In genomic region chr19:38023661-38024574, GRCh38 we compare ENCODE assay signal across 17 cellular contexts.
DNase-seq lines count a peak whose midpoint lies in the region; ATAC-seq, FAIRE-seq and TF ChIP-seq lines count a peak whose summit lies in the region.
"Had no signal": no experiment of that assay in that cellular context is flagged by ENCODE, and none has a peak within 500 bp of the region (broad histone marks: within the 10 kb centered on the region; RNA-seq: fewer than 3 reads in every experiment).

No MANE protein-coding gene starts in this region.

- POLR2A ChIA-PET in A549 (lab: Yijun Ruan, JAX): no interaction called here

- no peak for TF ChIP-seq RAD21 in A549 (conservative IDR thresholded peaks at IDR 0.05 in 1 of 2, IDR thresholded peaks at IDR 0.05 in 1 of 2)

- peak; percentile 93 for FAIRE-seq in A549 (lab: Jason Lieb, UNC)

- H3K4me3 ChIP-seq in A549 (no peak overlapping the region), LNCaP clone FGC (ENCODE audit: low read depth, low read length) (no peak overlapping the region), neutrophil (ENCODE audit: low read depth in 1 of 2, low read length in 1 of 2) (no peak overlapping the region)
- H3K4me3 ChIP-seq: gastroesophageal sphincter had no signal

- H3K4me2 ChIP-seq in A549: no peak overlapping the region

- no peak for TF ChIP-seq EP300 in A549 (IDR thresholded peaks at IDR 0.05)

- peak; percentile 14 to 20; a peak in 2 of 6 replicates for ATAC-seq in A549
- no peak for ATAC-seq in GM21717 (IDR thresholded peaks at IDR 0.05; ENCODE audit: unreplicated experiment)
- ATAC-seq in HG02970 (IDR thresholded peaks at IDR 0.05; ENCODE audit: low FRiP score, unreplicated experiment): no peak
- ATAC-seq in HG03442 (IDR thresholded peaks at IDR 0.05; ENCODE audit: unreplicated experiment): no peak
- ATAC-seq: activated T-cell treated with anti-CD3 and anti-CD28 coated beads, Interleukin-2, amount 50 U/mL, for 72 hours; gastroesophageal sphincter; naive thymus-derived CD8-positive, alpha-beta T cell; T-helper 17 cell had no signal

- CTCF ChIA-PET in A549 (lab: Yijun Ruan, JAX): interaction anchor here (0.9 to 8.2 kb wide), 8 partner anchors 11 to 121 kb away, joined by 3 to 38 read pairs (median 6); no protein-coding TSS in a partner anchor

- H3K27ac ChIP-seq in A549 (peak overlapping the region in 1 of 2 experiments; percentile 21; a peak in 3 of 6 replicates), epithelial cell of prostate (peak overlapping the region; percentile 46), neutrophil (peak overlapping the region; percentile 9)
- H3K27ac ChIP-seq: gastroesophageal sphincter had no signal

- H3K9me3 ChIP-seq in A549 (no peaks in the 10 kb centered on the region), neutrophil (no peaks in the 10 kb centered on the region)
- H3K9me3 ChIP-seq: gastroesophageal sphincter had no signal

- TF ChIP-seq CTCF in A549 (IDR thresholded peaks at IDR 0.05) (no peak), LNCaP clone FGC (IDR thresholded peaks at IDR 0.05; ENCODE audit: control insufficient read depth, extremely low read depth, insufficient read depth) (no peak), neutrophil (IDR thresholded peaks at IDR 0.05) (no peak)

- H3K27me3 ChIP-seq in neutrophil: no peaks in the 10 kb centered on the region
- H3K27me3 ChIP-seq: gastroesophageal sphincter had no signal

- no peaks in the 10 kb centered on the region for H3K36me3 ChIP-seq in neutrophil
- H3K36me3 ChIP-seq: gastroesophageal sphincter had no signal

- 74% methylated on average over 13 of the region's 13 CpGs for WGBS in A549 (ENCODE audit: missing lambda C conversion rate)

- DNase-seq in A549 (ENCODE audit: low read depth in 1 of 2, low spot score in 1 of 2): no peak
- DNase-seq in LNCaP clone FGC (ENCODE audit: low read depth): peak; percentile 17
- no peak for DNase-seq in epithelial cell of prostate (ENCODE audit: low read depth, low spot score)
- DNase-seq in NCI-H345 (lab: John Stamatoyannopoulos, UW): no peak
- DNase-seq: activated CD4-positive, alpha-beta T cell treated with anti-CD3 and anti-CD28 coated beads, Interleukin-2, amount 10 ng/mL, durations not matched to agents 24 days and 14 days; activated T-cell treated with anti-CD3 and anti-CD28 coated beads, Interleukin-2, amount 50 U/mL, for 72 hours; DMS53; effector CD8-positive, alpha-beta T cell; immature natural killer cell; naive thymus-derived CD8-positive, alpha-beta T cell; NCI-H510A; T-helper 17 cell had no signal

- TF ChIP-seq POLR2A in A549 (IDR thresholded peaks at IDR 0.05; ENCODE audit: low read length): no peak

- H3K4me1 ChIP-seq in A549 (peaks cover 12% of the 10 kb centered on the region; the same call in 2 of the 3 replicates), neutrophil (ENCODE audit: control insufficient read depth in 1 of 2, insufficient read depth in 1 of 2, low read depth in 1 of 2, low read length in 1 of 2) (peaks cover 20 to 26% of the 10 kb centered on the region in 2 experiments)

TF ChIP-seq in A549, 52 proteins besides CTCF, POLR2A, EP300 and RAD21:
- TF ChIP-seq E2F6 (IDR thresholded peaks at IDR 0.05; ENCODE audit: borderline replicate concordance, low read depth) (no peak), ELK1 (IDR thresholded peaks at IDR 0.05; ENCODE audit: low read depth, low read length) (no peak), JUNB (IDR thresholded peaks at IDR 0.05) (no peak)

Comparison
In these comparisons a context has a peak if more than half of its experiments do, and no peak if none do; other contexts are left out.
1. ATAC-seq: peak in A549 (2 of 2); none in GM21717 (single experiment), HG02970 (single experiment) and HG03442 (single experiment).